ENCODE assay signal across 9 cellular contexts in the genomic region with DNA sequence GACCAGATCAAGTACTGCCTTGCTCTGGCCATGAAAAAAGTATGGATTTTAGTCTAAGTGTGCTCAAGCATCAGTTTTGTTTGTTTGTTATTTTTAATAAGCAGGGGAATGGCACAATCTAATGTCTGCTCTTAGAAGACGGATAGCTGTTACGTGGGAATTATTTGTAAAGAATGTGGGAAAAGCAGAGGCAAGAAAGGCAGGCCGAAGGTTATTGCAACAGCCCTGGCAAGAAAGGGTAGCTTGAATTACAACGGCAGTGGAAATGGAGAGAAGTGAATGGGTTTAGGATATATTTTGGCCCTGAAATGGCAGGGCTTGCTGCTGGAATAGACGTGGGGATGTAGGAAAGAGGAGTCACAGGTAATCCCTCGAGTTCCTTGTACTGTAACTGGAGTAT. TPM values are rescaled to one million over a fixed set of nuclear protein-coding genes. Genes with fewer than 3 reads are reported as not detected.
DNase-seq lines count a peak whose midpoint lies in the region; ATAC-seq and TF ChIP-seq lines count a peak whose summit lies in the region.
"Had no signal": no experiment of that assay in that cellular context is flagged by ENCODE, and none has a peak within 500 bp of the region (broad histone marks: within the 10 kb centered on the region; RNA-seq: fewer than 3 reads in every experiment).

No MANE protein-coding gene starts in this region.

- peaks cover 8% of the 10 kb centered on the region for H3K36me3 ChIP-seq in thoracic aorta

- H3K27ac Mint-ChIP-seq in activated T-cell treated with anti-CD3 and anti-CD28 coated beads, Interleukin-2, amount 50 U/mL, for 24 hours = peak overlapping the region; percentile 96

- no peaks in the 10 kb centered on the region for H3K27me3 ChIP-seq in thoracic aorta (replicated peaks; ENCODE audit: insufficient read depth)

- no peaks in the 10 kb centered on the region for H3K27me3 Mint-ChIP-seq in activated T-cell treated with anti-CD3 and anti-CD28 coated beads, Interleukin-2, amount 50 U/mL, for 24 hours

- H3K4me3 Mint-ChIP-seq in activated T-cell treated with anti-CD3 and anti-CD28 coated beads, Interleukin-2, amount 50 U/mL, for 24 hours = peak overlapping the region; percentile 86

- H3K9me3 Mint-ChIP-seq in activated T-cell treated with anti-CD3 and anti-CD28 coated beads, Interleukin-2, amount 50 U/mL, for 24 hours = no peaks in the 10 kb centered on the region

- H3K4me1 ChIP-seq in thoracic aorta (ENCODE audit: control insufficient read depth in 1 of 2, low read depth in 2 of 2) = peaks cover 22 to 39% of the 10 kb centered on the region in 2 donors

- H3K9me3 ChIP-seq in thoracic aorta = no peaks in the 10 kb centered on the region

- peak overlapping the region; percentile 80 for H3K4me3 ChIP-seq in thoracic aorta

- DNase-seq in activated T-cell treated with anti-CD3 and anti-CD28 coated beads, Interleukin-2, amount 50 U/mL, for 24 hours = no peak
- no peak for DNase-seq in activated T-cell treated with anti-CD3 and anti-CD28 coated beads, Interleukin-2, amount 50 U/mL, for 1 hour
- no peak for DNase-seq in left colon
- DNase-seq in thoracic aorta (ENCODE audit: low spot score) = no peak
- no peak for DNase-seq in AML-193 (lab: John Stamatoyannopoulos, UW)
- DNase-seq: NCI-H2171 had no signal

- H3K36me3 Mint-ChIP-seq in activated T-cell treated with anti-CD3 and anti-CD28 coated beads, Interleukin-2, amount 50 U/mL, for 24 hours (ENCODE audit: low read depth) = peaks cover 90% of the 10 kb centered on the region

- H3K27ac ChIP-seq in angular gyrus (ENCODE audit: low read depth, low read length) = peak overlapping the region; percentile 76
- H3K27ac ChIP-seq in thoracic aorta = peak overlapping the region in 1 of 2 donors; percentile 67

- no peak for TF ChIP-seq CTCF in thoracic aorta (IDR thresholded peaks at IDR 0.05)

- ATAC-seq in left colon (peak; percentile 3), thoracic aorta (ENCODE audit: insufficient number of reproducible peaks, low FRiP score, low read depth) (no peak), HG03378 (IDR thresholded peaks at IDR 0.05; ENCODE audit: unreplicated experiment) (no peak)
- no peak for ATAC-seq in activated CD4-positive, CD25-positive, alpha-beta regulatory T cell treated with anti-CD3 and anti-CD28 coated beads, Interleukin-2, amount 50 U/mL, for 24 hours

- peaks cover 66% of the 10 kb centered on the region for H3K4me1 Mint-ChIP-seq in activated T-cell treated with anti-CD3 and anti-CD28 coated beads, Interleukin-2, amount 50 U/mL, for 24 hours (ENCODE audit: low read depth)

- intact Hi-C loops in left colon (cut with DNase I, micrococcal nuclease) = no loop called here

RNA-seq across cellular contexts. Expression of a gene that starts 1.0 kb away (rescaled TPM):
- total RNA-seq in left colon (1 to 10 TPM; 1.1 to 2.6 TPM), thoracic aorta (under 1 TPM in 1 of 2 donors, not detected in 1; 0.41 TPM)

RNA-seq across cellular contexts. Expression of a gene that starts 26.8 kb away (rescaled TPM):
- total RNA-seq in left colon (1 to 10 TPM; 1.6 to 2.6 TPM), thoracic aorta (1 to 10 TPM in 1 of 2 donors, not detected in 1; 2.3 TPM)

RNA-seq across cellular contexts. Expression of a gene that starts 54.1 kb away (rescaled TPM):
- total RNA-seq in left colon (10 to 100 TPM; 29.7 to 36.0 TPM), thoracic aorta (10 to 100 TPM; 10.8 to 17.6 TPM)

RNA-seq across cellular contexts. Expression of a gene that starts 54.3 kb away (rescaled TPM):
- total RNA-seq in left colon = 100 to 1,000 TPM; 231 to 293 TPM
- total RNA-seq in thoracic aorta = 100 to 1,000 TPM; 127 to 243 TPM
